In the genomic region with DNA sequence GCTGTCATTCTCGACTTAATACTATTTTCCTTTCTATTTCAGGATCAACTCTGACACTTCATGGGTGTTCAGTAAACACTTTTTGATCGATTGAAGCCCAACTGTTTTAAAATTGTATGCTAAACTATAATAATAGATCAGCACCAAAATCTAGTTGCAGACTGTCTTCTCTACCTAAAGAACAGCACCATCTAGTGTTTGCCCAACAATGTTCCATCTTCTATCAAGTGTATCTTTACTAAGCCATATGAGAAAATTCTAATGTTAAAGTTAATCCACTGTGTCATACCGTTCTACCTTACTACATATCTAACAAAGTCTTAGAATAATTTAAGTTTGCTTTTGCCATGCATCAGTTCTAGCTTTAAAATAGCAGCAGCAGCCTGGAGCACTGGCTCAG, we compare ENCODE assay signal across 7 cellular contexts.
A peak's percentile ranks its signal among the peaks of the same experiment; 100 is the strongest.
DNase-seq lines count a peak whose midpoint lies in the region; ATAC-seq and TF ChIP-seq lines count a peak whose summit lies in the region.

No MANE protein-coding gene starts in this region.

- H3K4me3 Mint-ChIP-seq in activated CD8-positive, alpha-beta memory T cell treated with anti-CD3 and anti-CD28 coated beads, Interleukin-2, amount 10 ng/mL, durations not matched to agents 7 days and 5 days, result no peak overlapping the region
- no peak overlapping the region for H3K4me3 Mint-ChIP-seq in effector memory CD8-positive, alpha-beta T cell

- no peaks in the 10 kb centered on the region for H3K9me3 Mint-ChIP-seq in activated CD8-positive, alpha-beta memory T cell treated with anti-CD3 and anti-CD28 coated beads, Interleukin-2, amount 10 ng/mL, durations not matched to agents 7 days and 5 days (ENCODE audit: low read depth)
- H3K9me3 Mint-ChIP-seq in effector memory CD8-positive, alpha-beta T cell, result peaks cover 0 to 4% of the 10 kb centered on the region in 2 donors

- H3K27ac Mint-ChIP-seq in activated CD8-positive, alpha-beta memory T cell treated with anti-CD3 and anti-CD28 coated beads, Interleukin-2, amount 10 ng/mL, durations not matched to agents 7 days and 5 days, result no peak overlapping the region
- no peak overlapping the region for H3K27ac Mint-ChIP-seq in effector memory CD8-positive, alpha-beta T cell

- no peaks in the 10 kb centered on the region for H3K4me1 Mint-ChIP-seq in activated CD8-positive, alpha-beta memory T cell treated with anti-CD3 and anti-CD28 coated beads, Interleukin-2, amount 10 ng/mL, durations not matched to agents 7 days and 5 days
- H3K4me1 Mint-ChIP-seq in effector memory CD8-positive, alpha-beta T cell (ENCODE audit: low read depth in 2 of 2), result no peaks in the 10 kb centered on the region

- H3K36me3 Mint-ChIP-seq in activated CD8-positive, alpha-beta memory T cell treated with anti-CD3 and anti-CD28 coated beads, Interleukin-2, amount 10 ng/mL, durations not matched to agents 7 days and 5 days, result no peaks in the 10 kb centered on the region
- H3K36me3 Mint-ChIP-seq in effector memory CD8-positive, alpha-beta T cell (ENCODE audit: insufficient read depth), result no peaks in the 10 kb centered on the region

- H3K4me3 ChIP-seq in GM12864 (ENCODE audit: low read depth, low read length), result no peak overlapping the region
- no peak overlapping the region for H3K4me3 ChIP-seq in WERI-Rb-1 (ENCODE audit: low read depth, low read length)
- H3K4me3 ChIP-seq in kidney epithelial cell (ENCODE audit: low read depth, low read length), result no peak overlapping the region

- no peak for ATAC-seq in activated CD8-positive, alpha-beta memory T cell treated with anti-CD3 and anti-CD28 coated beads, Interleukin-2, amount 10 ng/mL, durations not matched to agents 7 days and 5 days
- ATAC-seq in GM21576 (IDR thresholded peaks at IDR 0.05; ENCODE audit: unreplicated experiment), result no peak
- ATAC-seq in effector memory CD8-positive, alpha-beta T cell (replicated peaks), result no peak

- no peak for DNase-seq in GM12864 (ENCODE audit: low read depth)
- peak; percentile 40 for DNase-seq in NCI-H1092 (lab: John Stamatoyannopoulos, UW)
- DNase-seq in WERI-Rb-1, result no peak
- peak; percentile 1 for DNase-seq in kidney epithelial cell (ENCODE audit: low read depth)
- DNase-seq in activated CD8-positive, alpha-beta memory T cell treated with anti-CD3 and anti-CD28 coated beads, Interleukin-2, amount 10 ng/mL, durations not matched to agents 7 days and 5 days, result no peak
- DNase-seq in effector memory CD8-positive, alpha-beta T cell, result no peak

- CTCF ChIA-PET in activated CD8-positive, alpha-beta memory T cell treated with anti-CD3 and anti-CD28 coated beads, Interleukin-2, amount 10 ng/mL, durations not matched to agents 7 days and 5 days (lab: Charles Lee), result no interaction called here

- peak; percentile 44 for TF ChIP-seq CTCF in GM12864 (IDR thresholded peaks at IDR 0.05; ENCODE audit: low read depth, low read length, missing control alignments)
- TF ChIP-seq CTCF in WERI-Rb-1 (IDR thresholded peaks at IDR 0.05; ENCODE audit: low read depth, low read length), result peak; percentile 40
- TF ChIP-seq CTCF in kidney epithelial cell (IDR thresholded peaks at IDR 0.05; ENCODE audit: insufficient read depth, low read length, poor library complexity, severe bottlenecking), result peak; percentile 39

- peaks cover 2% of the 10 kb centered on the region for H3K27me3 Mint-ChIP-seq in activated CD8-positive, alpha-beta memory T cell treated with anti-CD3 and anti-CD28 coated beads, Interleukin-2, amount 10 ng/mL, durations not matched to agents 7 days and 5 days
- H3K27me3 Mint-ChIP-seq in effector memory CD8-positive, alpha-beta T cell, result peaks cover 6 to 13% of the 10 kb centered on the region in 2 donors

- no peak overlapping the region for H3K27ac ChIP-seq in WERI-Rb-1

- no peaks in the 10 kb centered on the region for H3K9me3 ChIP-seq in WERI-Rb-1 (ENCODE audit: severe bottlenecking)

- H3K36me3 ChIP-seq in WERI-Rb-1, result no peaks in the 10 kb centered on the region
- H3K36me3 ChIP-seq in kidney epithelial cell (ENCODE audit: control insufficient read depth, insufficient read depth, low read length), result no peaks in the 10 kb centered on the region

- peaks cover 9% of the 10 kb centered on the region for H3K27me3 ChIP-seq in WERI-Rb-1 (ENCODE audit: insufficient read depth, low read depth, severe bottlenecking)
- no peaks in the 10 kb centered on the region for H3K27me3 ChIP-seq in kidney epithelial cell (ENCODE audit: control insufficient read depth, insufficient read depth, low read length)

Comparison
In these comparisons a context has a peak if more than half of its experiments do, and no peak if none do; other contexts are left out.
1. DNase-seq: peak in NCI-H1092 (single experiment) and kidney epithelial cell (single experiment); none in GM12864 (single experiment), WERI-Rb-1 (single experiment), activated CD8-positive, alpha-beta memory T cell treated with anti-CD3 and anti-CD28 coated beads, Interleukin-2, amount 10 ng/mL, durations not matched to agents 7 days and 5 days (single experiment) and effector memory CD8-positive, alpha-beta T cell (0 of 3).
2. Peak in every context shown above with its lines, with median percentiles within 50 percentile points of each other: CTCF ChIP-seq.